8 cellular contexts compared by ENCODE assay signal in genomic region chrX:30141966-30142365, GRCh38.
DNase-seq lines count a peak whose midpoint lies in the region; ATAC-seq, FAIRE-seq and TF ChIP-seq lines count a peak whose summit lies in the region.

No MANE protein-coding gene starts in this region.

- H3K4me1 ChIP-seq in HCT116 (ENCODE audit: control insufficient read depth in 1 of 2, insufficient read depth in 2 of 2, low read length in 2 of 2) (no peaks in the 10 kb centered on the region), K562 (replicated peaks in 1 of 2; ENCODE audit: control insufficient read depth in 2 of 2, insufficient read depth in 2 of 2, low read length in 2 of 2) (peaks cover 0 to 4% of the 10 kb centered on the region in 2 experiments; a peak in 1 of 5 replicates), pancreas (no peaks in the 10 kb centered on the region)

- H3K4me3 ChIP-seq in HCT116 (replicated peaks in 1 of 2; ENCODE audit: low read depth in 1 of 2, low read length in 2 of 2) (no peak overlapping the region), K562 (no peak overlapping the region), pancreas (no peak overlapping the region)

- no peak overlapping the region for H3K9ac ChIP-seq in HCT116 (ENCODE audit: low read length)
- H3K9ac ChIP-seq in K562 (ENCODE audit: insufficient read depth in 1 of 2, low read depth in 2 of 2, low read length in 2 of 2), result no peak overlapping the region

- H3K9me2 ChIP-seq in HCT116 (ENCODE audit: insufficient read depth), result no peaks in the 10 kb centered on the region

- no peak for TF ChIP-seq EP300 in K562 (IDR thresholded peaks at IDR 0.05; ENCODE audit: low read length)

- BruUV-seq in HCT116 (replicated peaks; lab: Mats Ljungman, UMichigan), result no TSS peak
- BruUV-seq in K562 (replicated peaks; lab: Mats Ljungman, UMichigan), result no TSS peak

- H3K36me3 Mint-ChIP-seq in activated T-helper 2 cell treated with anti-CD3 and anti-CD28 coated beads, Interferon-gamma antibody, Interleukin-2, Interleukin-4, amounts not matched to agents 10 μg/mL and 5 μg/mL and 100 μg/mL, durations not matched to agents 14 hours and 24 hours and 36 hours (ENCODE audit: low read depth), result no peaks in the 10 kb centered on the region

- TF ChIP-seq CTCF in HCT116 (IDR thresholded peaks at IDR 0.05 in 2 of 3, conservative IDR thresholded peaks at IDR 0.05 in 1 of 3; ENCODE audit: borderline replicate concordance in 1 of 3, insufficient read depth in 1 of 3, low read depth in 2 of 3, low read length in 2 of 3) (peak; percentile 36 to 43 (median 39); a peak in 5 of 6 replicates), K562 (IDR thresholded peaks at IDR 0.05 in 2 of 3, conservative IDR thresholded peaks at IDR 0.05 in 1 of 3; ENCODE audit: insufficient read depth in 2 of 3, low read depth in 1 of 3, low read length in 3 of 3) (peak; percentile 25 to 60 (median 51); a peak in 4 of 6 replicates), pancreas (IDR thresholded peaks at IDR 0.05) (no peak)

- intact Hi-C loops in HCT116 (cut with micrococcal nuclease), result loop anchor here (2.0 to 5.0 kb wide), 3 partner anchors 135 to 365 kb away; no protein-coding TSS in a partner anchor
- intact Hi-C loops in K562 (cut with micrococcal nuclease), result loop anchor here (1.0 to 10.0 kb wide), 4 partner anchors 55 to 362 kb away; partner anchors contain the start of gene MAGEB2
- intact Hi-C loops in pancreas (cut with DNase I), result no loop called here
- intact Hi-C loops in activated T-helper 2 cell treated with anti-CD3 and anti-CD28 coated beads, Interferon-gamma antibody, Interleukin-2, Interleukin-4, amounts not matched to agents 10 μg/mL and 5 μg/mL and 100 μg/mL, durations not matched to agents 14 hours and 24 hours and 36 hours (cut with micrococcal nuclease), result no loop called here

- no peaks in the 10 kb centered on the region for H3K9me1 ChIP-seq in K562 (ENCODE audit: control insufficient read depth, insufficient read depth, low read length)

- FAIRE-seq in K562 (lab: Jason Lieb, UNC), result no peak
- FAIRE-seq in pancreas (lab: Jason Lieb, UNC), result no peak

- ATAC-seq in HCT116 (peak; percentile 77), K562 (peak; percentile 84), pancreas (peak in 3 of 4 donors; percentile 25 to 72 (median 60)), HG03521 (IDR thresholded peaks at IDR 0.05; ENCODE audit: unreplicated experiment) (no peak)

- POLR2A ChIA-PET in HCT116 (lab: Charles Lee) (no interaction called here), K562 (lab: Yijun Ruan, JAX) (no interaction called here)

- in situ Hi-C loops in K562 (cut with MboI), result loop anchor here (10.0 kb wide), 1 partner anchor 363 kb away; no protein-coding TSS in a partner anchor

- WGBS in K562 (ENCODE audit: insufficient coverage, low coverage, missing lambda C conversion rate), result 33% methylated on average over 4 of the region's 4 CpGs
- 10 to 45% methylated on average over 4 of the region's 4 CpGs for WGBS in pancreas, 2 donors

- DNase-seq in SHP77 (lab: John Stamatoyannopoulos, UW) (peak; percentile 40 to 53), SHP77 treated with DMSO at 0.1 percent for 48 hours (lab: John Stamatoyannopoulos, UW) (no peak), HCT116 (ENCODE audit: low read depth, low spot score) (peak; percentile 43), NCI-H1694 (lab: John Stamatoyannopoulos, UW) (peak; percentile 2), K562 (ENCODE audit: extremely low read depth in 1 of 4, low spot score in 3 of 4) (peak; percentile 31 to 55 (median 35)), pancreas (no peak)
- DNase-seq in activated T-helper 2 cell treated with anti-CD3 and anti-CD28 coated beads, Interferon-gamma antibody, Interleukin-2, Interleukin-4, amounts not matched to agents 10 μg/mL and 5 μg/mL and 100 μg/mL, durations not matched to agents 14 hours and 24 hours and 36 hours (ENCODE audit: low spot score), result no peak

- no peak overlapping the region for H3K27ac Mint-ChIP-seq in activated T-helper 2 cell treated with anti-CD3 and anti-CD28 coated beads, Interferon-gamma antibody, Interleukin-2, Interleukin-4, amounts not matched to agents 10 μg/mL and 5 μg/mL and 100 μg/mL, durations not matched to agents 14 hours and 24 hours and 36 hours

- H3K36me3 ChIP-seq in HCT116 (ENCODE audit: control insufficient read depth in 1 of 2, insufficient read depth in 2 of 2, low read length in 2 of 2) (no peaks in the 10 kb centered on the region), K562 (ENCODE audit: control insufficient read depth, insufficient read depth, low read length) (no peaks in the 10 kb centered on the region), pancreas (no peaks in the 10 kb centered on the region)

- H2AFZ ChIP-seq in HCT116 (ENCODE audit: low read depth, low read length, poor library complexity, severe bottlenecking) (no peak overlapping the region), K562 (ENCODE audit: low read depth, low read length) (no peak overlapping the region)

- RAD21 ChIA-PET in HCT116 (lab: Charles Lee; ENCODE audit: low non-redundant PET in 1 of 2, low total read pairs in 2 of 2, uncharacterized antibody in 2 of 2, unreplicated experiment in 2 of 2), result no interaction called here

- TF ChIP-seq POLR2A in HCT116 (IDR thresholded peaks at IDR 0.05; ENCODE audit: borderline replicate concordance, extremely low read depth, insufficient read depth, insufficient read length) (no peak), K562 (conservative IDR thresholded peaks at IDR 0.05) (no peak)

- H3K27ac ChIP-seq in HCT116 (ENCODE audit: low read depth, low read length) (no peak overlapping the region), K562 (ENCODE audit: extremely low read depth, low read depth, low read length) (no peak overlapping the region), pancreas (no peak overlapping the region)

- H3K27me3 ChIP-seq in HCT116 (ENCODE audit: insufficient read depth, low read length) (no peaks in the 10 kb centered on the region), K562 (ENCODE audit: control insufficient read depth in 2 of 2, insufficient read depth in 2 of 2, low read length in 2 of 2) (no peaks in the 10 kb centered on the region), pancreas (peaks cover 0 to 7% (median 0%) of the 10 kb centered on the region in 4 donors)

- H3K4me3 Mint-ChIP-seq in activated T-helper 2 cell treated with anti-CD3 and anti-CD28 coated beads, Interferon-gamma antibody, Interleukin-2, Interleukin-4, amounts not matched to agents 10 μg/mL and 5 μg/mL and 100 μg/mL, durations not matched to agents 14 hours and 24 hours and 36 hours (ENCODE audit: low read depth), result no peak overlapping the region

- CTCF ChIA-PET in HCT116 (lab: Charles Lee) (interaction anchor here (0.7 to 1.2 kb wide), 4 partner anchors 11 to 362 kb away, joined by 3 to 7 read pairs (median 3); no protein-coding TSS in a partner anchor), K562 (lab: Yijun Ruan, JAX; ENCODE audit: low intra/inter-chr PET ratio) (interaction anchor here (1.8 kb wide), 1 partner anchor 362 kb away, joined by 5 read pairs; no protein-coding TSS in a partner anchor)

- H3K9me3 ChIP-seq in HCT116 (ENCODE audit: control insufficient read depth in 1 of 2, insufficient read depth in 1 of 2, low read depth in 1 of 2, low read length in 2 of 2), result no peaks in the 10 kb centered on the region
- H3K9me3 ChIP-seq in K562 (replicated peaks; ENCODE audit: control insufficient read depth, insufficient read depth, low read depth, low read length), result no peaks in the 10 kb centered on the region
- H3K9me3 ChIP-seq in pancreas, result no peaks in the 10 kb centered on the region

- TF ChIP-seq RAD21 in HCT116 (IDR thresholded peaks at IDR 0.05; ENCODE audit: low read depth) (peak; percentile 63), K562 (CRISPR knock-in tag; conservative IDR thresholded peaks at IDR 0.05 in 1 of 2, IDR thresholded peaks at IDR 0.05 in 1 of 2) (peak; percentile 58 to 71)

- H3K4me1 Mint-ChIP-seq in activated T-helper 2 cell treated with anti-CD3 and anti-CD28 coated beads, Interferon-gamma antibody, Interleukin-2, Interleukin-4, amounts not matched to agents 10 μg/mL and 5 μg/mL and 100 μg/mL, durations not matched to agents 14 hours and 24 hours and 36 hours (ENCODE audit: low read depth), result no peaks in the 10 kb centered on the region

- H4K20me1 ChIP-seq in HCT116 (ENCODE audit: insufficient read depth) (no peaks in the 10 kb centered on the region), K562 (replicated peaks; ENCODE audit: control insufficient read depth, insufficient read depth, low read length) (no peaks in the 10 kb centered on the region)

- H3K9me3 Mint-ChIP-seq in activated T-helper 2 cell treated with anti-CD3 and anti-CD28 coated beads, Interferon-gamma antibody, Interleukin-2, Interleukin-4, amounts not matched to agents 10 μg/mL and 5 μg/mL and 100 μg/mL, durations not matched to agents 14 hours and 24 hours and 36 hours, result no peaks in the 10 kb centered on the region

- H3K4me2 ChIP-seq in HCT116 (ENCODE audit: low read length) (no peak overlapping the region), K562 (ENCODE audit: insufficient read depth, low read length) (no peak overlapping the region)

- H3K79me2 ChIP-seq in HCT116 (ENCODE audit: insufficient read depth, low read length) (no peaks in the 10 kb centered on the region), K562 (ENCODE audit: control insufficient read depth, insufficient read depth, low read length) (no peaks in the 10 kb centered on the region)

- H3K27me3 Mint-ChIP-seq in activated T-helper 2 cell treated with anti-CD3 and anti-CD28 coated beads, Interferon-gamma antibody, Interleukin-2, Interleukin-4, amounts not matched to agents 10 μg/mL and 5 μg/mL and 100 μg/mL, durations not matched to agents 14 hours and 24 hours and 36 hours (ENCODE audit: low read depth), result no peaks in the 10 kb centered on the region

TF ChIP-seq in HCT116, 20 proteins besides CTCF, POLR2A, EP300 and RAD21 (continues in another document):
- TF ChIP-seq YY1 (IDR thresholded peaks at IDR 0.05; ENCODE audit: extremely low read depth, insufficient replicate concordance, low read depth, low read length) (peak; percentile 61), CEBPB (IDR thresholded peaks at IDR 0.05; ENCODE audit: low read depth) (no peak), POLR2AphosphoS5 (IDR thresholded peaks at IDR 0.05; ENCODE audit: low read depth, low read length) (no peak), ELF1 (IDR thresholded peaks at IDR 0.05; ENCODE audit: borderline replicate concordance, low read depth) (no peak)

TF ChIP-seq in K562, 482 proteins besides CTCF, POLR2A, EP300 and RAD21 (continues in another document):
- TF ChIP-seq ZBTB33 (CRISPR knock-in tag; IDR thresholded peaks at IDR 0.05), result no peak

Comparison
In these comparisons a context has a peak if more than half of its experiments do, and no peak if none do; other contexts are left out.
1. DNase-seq: peak in SHP77 (2 of 2), HCT116 (single experiment), NCI-H1694 (single experiment) and K562 (4 of 4); none in SHP77 treated with DMSO at 0.1 percent for 48 hours (single experiment), pancreas (0 of 6) and activated T-helper 2 cell treated with anti-CD3 and anti-CD28 coated beads, Interferon-gamma antibody, Interleukin-2, Interleukin-4, amounts not matched to agents 10 μg/mL and 5 μg/mL and 100 μg/mL, durations not matched to agents 14 hours and 24 hours and 36 hours (single experiment).
2. CTCF ChIP-seq: peak in HCT116 (3 of 3) and K562 (3 of 3); none in pancreas (0 of 4).
3. intact Hi-C loops: an anchor here in HCT116 (2.0 to 5.0 kb wide) and K562 (1.0 to 10.0 kb wide); none called in pancreas and activated T-helper 2 cell treated with anti-CD3 and anti-CD28 coated beads, Interferon-gamma antibody, Interleukin-2, Interleukin-4, amounts not matched to agents 10 μg/mL and 5 μg/mL and 100 μg/mL, durations not matched to agents 14 hours and 24 hours and 36 hours.